ENCODE assay signal across 19 cellular contexts in the genomic region with DNA sequence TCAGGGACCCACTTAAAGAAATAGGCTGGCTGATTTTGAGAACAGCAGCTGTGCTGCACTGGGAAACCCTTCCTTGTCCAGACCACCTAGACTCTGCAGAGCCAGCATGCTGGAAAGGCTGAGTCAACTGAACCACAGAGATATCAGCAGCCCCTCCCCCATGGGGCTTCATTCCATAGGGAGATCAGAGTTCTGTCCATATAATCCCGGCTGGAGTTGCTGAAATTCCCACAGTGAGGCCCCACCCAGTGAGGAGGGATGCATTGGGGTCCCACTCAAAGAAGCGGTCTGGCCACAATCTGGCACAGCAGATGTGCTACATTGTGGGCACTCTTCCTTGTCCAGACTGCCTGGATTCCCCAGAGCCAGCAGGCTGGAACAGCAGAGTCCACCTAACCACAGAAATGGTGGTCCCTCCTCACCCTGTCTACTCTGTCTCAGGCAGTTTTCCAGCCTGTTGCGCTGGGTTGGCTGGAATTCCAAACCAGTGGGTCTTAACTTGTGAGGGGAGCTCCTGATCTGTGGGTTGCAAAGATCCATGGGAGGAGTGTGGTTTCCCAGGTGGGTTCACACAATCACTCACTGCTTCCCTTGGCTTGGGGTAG.
DNase-seq lines count a peak whose midpoint lies in the region; ATAC-seq, FAIRE-seq and TF ChIP-seq lines count a peak whose summit lies in the region.
"Had no signal": no experiment of that assay in that cellular context is flagged by ENCODE, and none has a peak within 500 bp of the region (broad histone marks: within the 10 kb centered on the region; RNA-seq: fewer than 3 reads in every experiment).

No MANE protein-coding gene starts in this region.

- SMC1A ChIA-PET in GM12878 (lab: Charles Lee; ENCODE audit: uncharacterized antibody, unreplicated experiment): no interaction called here

- no peaks in the 10 kb centered on the region for H3K9me3 ChIP-seq in GM12878 (replicated peaks; ENCODE audit: control insufficient read depth, insufficient read depth, low read length)
- H3K9me3 ChIP-seq: thyroid gland had no signal

- TF ChIP-seq POLR2A in GM12878 (IDR thresholded peaks at IDR 0.05; ENCODE audit: low read depth, low read length): no peak

- peaks cover 5% of the 10 kb centered on the region for H3K4me1 Mint-ChIP-seq in chondrocyte (ENCODE audit: low read depth)
- H3K4me1 Mint-ChIP-seq: CD4-positive, CD25-positive, alpha-beta regulatory T cell; natural killer cell had no signal

- no peak overlapping the region for H3K4me2 ChIP-seq in GM12878 (ENCODE audit: control insufficient read depth, insufficient read depth)

- no peak for TF ChIP-seq RAD21 in GM12878 (IDR thresholded peaks at IDR 0.05; ENCODE audit: insufficient read depth, low read depth, low read length)

- CTCF ChIA-PET in GM12878 (lab: Yijun Ruan, JAX): interaction anchor here (1.4 kb wide), 1 partner anchor 64 kb away, joined by 4 read pairs; no protein-coding TSS in a partner anchor

- H3K79me2 ChIP-seq in GM12878 (ENCODE audit: control insufficient read depth, insufficient read depth, low read length): no peaks in the 10 kb centered on the region

- no peak for FAIRE-seq in GM12878 (lab: Jason Lieb, UNC)
- FAIRE-seq: H1 had no signal

- H3K36me3 Mint-ChIP-seq in chondrocyte (ENCODE audit: low read depth): no peaks in the 10 kb centered on the region
- H3K36me3 Mint-ChIP-seq: CD4-positive, CD25-positive, alpha-beta regulatory T cell had no signal

- intact Hi-C loops in GM12878 (cut with micrococcal nuclease; ENCODE audit: unreplicated experiment): no loop called here

- no peak overlapping the region for H3K4me3 Mint-ChIP-seq in chondrocyte (ENCODE audit: unreplicated experiment)
- H3K4me3 Mint-ChIP-seq: activated naive CD4-positive, alpha-beta T cell treated with anti-CD3 and anti-CD28 coated beads for 36 hours; CD4-positive, CD25-positive, alpha-beta regulatory T cell; natural killer cell had no signal

- H3K27me3 Mint-ChIP-seq in chondrocyte (ENCODE audit: low read depth): no peaks in the 10 kb centered on the region
- H3K27me3 Mint-ChIP-seq: CD4-positive, CD25-positive, alpha-beta regulatory T cell had no signal

- H4K20me1 ChIP-seq in GM12878 (ENCODE audit: control insufficient read depth, insufficient read depth): no peaks in the 10 kb centered on the region

- POLR2A ChIA-PET in GM12878 (lab: Charles Lee): no interaction called here

- RAD21 ChIA-PET in GM12878 (lab: Charles Lee; ENCODE audit: unreplicated experiment): interaction anchor here (0.6 to 1.1 kb wide), 2 partner anchors 23 to 1271 kb away, joined by 3 read pairs; no protein-coding TSS in a partner anchor

- H3K4me1 ChIP-seq in GM12878 (ENCODE audit: control insufficient read depth, insufficient read depth, low read length): no peaks in the 10 kb centered on the region

- H3K4me3 ChIP-seq in GM12878 (no peak overlapping the region), skeletal muscle cell (ENCODE audit: low read depth, low read length) (no peak overlapping the region)
- H3K4me3 ChIP-seq: thyroid gland had no signal

- 11% methylated on average over 3 of the region's 3 CpGs for whole genome bisulfite sequencing in GM12878 (ENCODE audit: insufficient coverage, insufficient replicate concordance, low lambda C conversion rate, missing lambda C conversion rate)

- no peak overlapping the region for H3K27ac Mint-ChIP-seq in chondrocyte (ENCODE audit: unreplicated experiment)
- H3K27ac Mint-ChIP-seq: activated naive CD4-positive, alpha-beta T cell treated with anti-CD3 and anti-CD28 coated beads for 36 hours; CD4-positive, CD25-positive, alpha-beta regulatory T cell; natural killer cell had no signal

- peak; percentile 54 for DNase-seq in HS-27A (ENCODE audit: low read depth)
- no peak for DNase-seq in GM12878 (ENCODE audit: low read depth, low spot score)
- peak; percentile 82 for DNase-seq in kidney tubule cell (ENCODE audit: low spot score)
- DNase-seq in skeletal muscle cell (ENCODE audit: low read depth): peak; percentile 19
- no peak for DNase-seq in chondrocyte (ENCODE audit: low spot score)
- DNase-seq: activated CD4-positive, CD25-positive, alpha-beta regulatory T cell; activated naive CD4-positive, alpha-beta T cell treated with anti-CD3 and anti-CD28 coated beads for 36 hours; activated T-cell treated with anti-CD3 and anti-CD28 coated beads, Interleukin-2, amount 50 U/mL, for 48 hours; CD4-positive, CD25-positive, alpha-beta regulatory T cell; natural killer cell; NCI-H146; NCI-H524 treated with DMSO at 0.1 percent for 48 hours; RPMI8226; stimulated activated naive CD8-positive, alpha-beta T cell treated with anti-CD3 and anti-CD28 coated beads, Interleukin-15, Interleukin-2, amounts not matched to agents 100 U/mL and 50 U/mL, for 24 hours; T1000; thyroid gland had no signal

- in situ Hi-C loops in GM12878 (cut with MboI): no loop called here

- H3K9me3 Mint-ChIP-seq in chondrocyte (ENCODE audit: low read depth): peaks cover 19% of the 10 kb centered on the region

- no peak for TF ChIP-seq EP300 in GM12878 (IDR thresholded peaks at IDR 0.05; ENCODE audit: borderline replicate concordance in 1 of 2, control insufficient read depth in 1 of 2, low read depth in 2 of 2, low read length in 2 of 2)

- no peak overlapping the region for H2AFZ ChIP-seq in GM12878 (ENCODE audit: control insufficient read depth, low read depth, low read length)

- no peaks in the 10 kb centered on the region for H3K27me3 ChIP-seq in GM12878 (replicated peaks in 1 of 2; ENCODE audit: control insufficient read depth in 2 of 2, insufficient read depth in 2 of 2, low read length in 1 of 2)
- H3K27me3 ChIP-seq: thyroid gland had no signal

- H3K9ac ChIP-seq in GM12878 (ENCODE audit: control insufficient read depth, insufficient read depth, low read length): no peak overlapping the region

- H3K36me3 ChIP-seq in GM12878 (ENCODE audit: control insufficient read depth in 2 of 2, insufficient read depth in 2 of 2, low read length in 1 of 2): no peaks in the 10 kb centered on the region
- H3K36me3 ChIP-seq: thyroid gland had no signal

- TF ChIP-seq CTCF in GM12878 (IDR thresholded peaks at IDR 0.05 in 2 of 3, conservative IDR thresholded peaks at IDR 0.05 in 1 of 3; ENCODE audit: control insufficient read depth in 2 of 3, extremely low read depth in 1 of 3, insufficient read depth in 1 of 3, low read depth in 3 of 3, low read length in 3 of 3): no peak
- TF ChIP-seq CTCF in chondrocyte (IDR thresholded peaks at IDR 0.05): no peak

- no TSS peak for BruUV-seq in GM12878 (replicated peaks; lab: Mats Ljungman, UMichigan)

- H3K27ac ChIP-seq in GM12878 (ENCODE audit: control insufficient read depth, insufficient read depth): no peak overlapping the region
- H3K27ac ChIP-seq: thyroid gland had no signal

- ATAC-seq in GM12878 (peak; percentile 40), GM21515 (IDR thresholded peaks at IDR 0.05; ENCODE audit: unreplicated experiment) (no peak), HG02642 (IDR thresholded peaks at IDR 0.05; ENCODE audit: poor library complexity, unreplicated experiment) (no peak)
- ATAC-seq: natural killer cell; stimulated activated naive CD8-positive, alpha-beta T cell treated with anti-CD3 and anti-CD28 coated beads, Interleukin-15, Interleukin-2, amounts not matched to agents 100 U/mL and 50 U/mL, for 24 hours had no signal

TF ChIP-seq in GM12878, 131 proteins besides CTCF, POLR2A, EP300 and RAD21:
- no peak for TF ChIP-seq USF2 (IDR thresholded peaks at IDR 0.05; ENCODE audit: borderline replicate concordance, low read depth, low read length)

Comparison
In these comparisons a context has a peak if more than half of its experiments do, and no peak if none do; other contexts are left out.
1. DNase-seq: peak in HS-27A (single experiment), kidney tubule cell (single experiment) and skeletal muscle cell (single experiment); none in GM12878 (single experiment) and chondrocyte (single experiment).